Comparison of ENCODE assay signal across 9 cellular contexts in genomic region chr17:5019475-5019956, GRCh38. TPM values are rescaled to one million over a fixed set of nuclear protein-coding genes. Genes with fewer than 3 reads are reported as not detected.
DNase-seq lines count a peak whose midpoint lies in the region; ATAC-seq and TF ChIP-seq lines count a peak whose summit lies in the region.
"Had no signal": no experiment of that assay in that cellular context is flagged by ENCODE, and none has a peak within 500 bp of the region (broad histone marks: within the 10 kb centered on the region; RNA-seq: fewer than 3 reads in every experiment).

No MANE protein-coding gene starts in this region.

- TF ChIP-seq CTCF in CD4-positive, alpha-beta T cell (IDR thresholded peaks at IDR 0.05): peak; percentile 29
- TF ChIP-seq CTCF in HEK293 (tag by site-specific recombination; IDR thresholded peaks at IDR 0.05): peak; percentile 35; the same call in 1 of the 2 replicates

- peak; percentile 88 for ATAC-seq in CD4-positive, alpha-beta T cell (ENCODE audit: poor library complexity)
- ATAC-seq in HG02798 (IDR thresholded peaks at IDR 0.05; ENCODE audit: poor library complexity, unreplicated experiment) (no peak), GM18861 (IDR thresholded peaks at IDR 0.05; ENCODE audit: unreplicated experiment) (no peak), HG02610 (IDR thresholded peaks at IDR 0.05; ENCODE audit: unreplicated experiment) (no peak)

- CTCF ChIA-PET in CD4-positive, alpha-beta T cell (lab: Charles Lee): no interaction called here
- CTCF ChIA-PET in HEK293 (lab: Yijun Ruan, JAX): interaction anchor here (0.5 to 1.1 kb wide), 3 partner anchors 29 to 139 kb away, joined by 3 read pairs; no protein-coding TSS in a partner anchor
- CTCF ChIA-PET in activated CD4-positive, alpha-beta memory T cell treated with anti-CD3 and anti-CD28 coated beads, Interleukin-2, amount 10 ng/mL, durations not matched to agents 7 days and 5 days (lab: Charles Lee): interaction anchor here (0.5 to 2.1 kb wide), 9 partner anchors 9 to 110 kb away, joined by 3 to 8 read pairs (median 5); partner anchors contain the start of genes RNF167, SLC25A11 and SPAG7

- no peaks in the 10 kb centered on the region for H3K27me3 Mint-ChIP-seq in CD4-positive, alpha-beta T cell
- H3K27me3 Mint-ChIP-seq in activated CD4-positive, alpha-beta memory T cell treated with anti-CD3 and anti-CD28 coated beads, Interleukin-2, amount 10 ng/mL, durations not matched to agents 7 days and 5 days: no peaks in the 10 kb centered on the region

- H3K27ac Mint-ChIP-seq in CD4-positive, alpha-beta T cell: no peak overlapping the region
- peak overlapping the region; percentile 76 for H3K27ac Mint-ChIP-seq in activated CD4-positive, alpha-beta memory T cell treated with anti-CD3 and anti-CD28 coated beads, Interleukin-2, amount 10 ng/mL, durations not matched to agents 7 days and 5 days

- peak in 6 of 10 experiments; percentile 18 to 56 (median 35) for DNase-seq in CD4-positive, alpha-beta T cell
- peak; percentile 47 for DNase-seq in activated CD4-positive, alpha-beta memory T cell treated with anti-CD3 and anti-CD28 coated beads, Interleukin-2, amount 10 ng/mL, durations not matched to agents 7 days and 5 days
- DNase-seq in left kidney (ENCODE audit: low read depth, low spot score): peak; percentile 16
- DNase-seq in SK-N-DZ (ENCODE audit: low spot score): no peak

- no peaks in the 10 kb centered on the region for H3K27me3 ChIP-seq in CD4-positive, alpha-beta T cell (ENCODE audit: control insufficient read depth, insufficient read depth, low read length)
- H3K27me3 ChIP-seq: suprapubic skin had no signal

- POLR2A ChIA-PET in CD4-positive, alpha-beta T cell (lab: Charles Lee): interaction anchor here (1.3 kb wide), 1 partner anchor 80 kb away, joined by 3 read pairs; the partner anchor contains the start of genes RNF167 and SLC25A11
- POLR2A ChIA-PET in HEK293 (lab: Yijun Ruan, JAX): no interaction called here
- POLR2A ChIA-PET in activated CD4-positive, alpha-beta memory T cell treated with anti-CD3 and anti-CD28 coated beads, Interleukin-2, amount 10 ng/mL, durations not matched to agents 7 days and 5 days (lab: Charles Lee): interaction anchor here (1.1 to 1.6 kb wide), 4 partner anchors 34 to 71 kb away, joined by 3 to 4 read pairs (median 4); partner anchors contain the start of genes ENO3, PFN1 and SPAG7

- peaks cover 4% of the 10 kb centered on the region for H3K4me1 Mint-ChIP-seq in CD4-positive, alpha-beta T cell (ENCODE audit: low read depth)
- H3K4me1 Mint-ChIP-seq in activated CD4-positive, alpha-beta memory T cell treated with anti-CD3 and anti-CD28 coated beads, Interleukin-2, amount 10 ng/mL, durations not matched to agents 7 days and 5 days: peaks cover 17% of the 10 kb centered on the region

- no peak overlapping the region for H3K4me3 Mint-ChIP-seq in CD4-positive, alpha-beta T cell
- H3K4me3 Mint-ChIP-seq in activated CD4-positive, alpha-beta memory T cell treated with anti-CD3 and anti-CD28 coated beads, Interleukin-2, amount 10 ng/mL, durations not matched to agents 7 days and 5 days: no peak overlapping the region

- no peaks in the 10 kb centered on the region for H3K9me3 ChIP-seq in CD4-positive, alpha-beta T cell (ENCODE audit: control insufficient read depth, low read length)
- H3K9me3 ChIP-seq in HEK293 (ENCODE audit: control insufficient read depth, insufficient read depth, low read depth, low read length): no peaks in the 10 kb centered on the region
- H3K9me3 ChIP-seq: suprapubic skin had no signal

- H3K36me3 Mint-ChIP-seq in CD4-positive, alpha-beta T cell (ENCODE audit: low read depth): peaks cover 59% of the 10 kb centered on the region
- peaks cover 50% of the 10 kb centered on the region for H3K36me3 Mint-ChIP-seq in activated CD4-positive, alpha-beta memory T cell treated with anti-CD3 and anti-CD28 coated beads, Interleukin-2, amount 10 ng/mL, durations not matched to agents 7 days and 5 days (ENCODE audit: low read depth)

- H3K36me3 ChIP-seq in HEK293 (ENCODE audit: control insufficient read depth in 2 of 2, insufficient read depth in 1 of 2, low read length in 2 of 2): peaks cover 28 to 72% of the 10 kb centered on the region in 2 experiments

- H3K4me1 ChIP-seq in HEK293 (ENCODE audit: control insufficient read depth, insufficient read depth, low read length): no peaks in the 10 kb centered on the region
- H3K4me1 ChIP-seq: suprapubic skin had no signal

- H3K4me3 ChIP-seq in HEK293 (ENCODE audit: low read depth, low read length): no peak overlapping the region
- H3K4me3 ChIP-seq: suprapubic skin had no signal

- no peaks in the 10 kb centered on the region for H3K9me3 Mint-ChIP-seq in CD4-positive, alpha-beta T cell
- H3K9me3 Mint-ChIP-seq in activated CD4-positive, alpha-beta memory T cell treated with anti-CD3 and anti-CD28 coated beads, Interleukin-2, amount 10 ng/mL, durations not matched to agents 7 days and 5 days: no peaks in the 10 kb centered on the region

- intact Hi-C loops in CD4-positive, alpha-beta T cell (cut with DNase I, micrococcal nuclease): no loop called here

- H3K27ac ChIP-seq in CD4-positive, alpha-beta T cell (ENCODE audit: low read depth, low read length): no peak overlapping the region
- H3K27ac ChIP-seq in HEK293 (ENCODE audit: extremely low read depth, low read depth, low read length): no peak overlapping the region
- H3K27ac ChIP-seq: suprapubic skin had no signal

TF ChIP-seq in HEK293, 187 proteins besides CTCF, POLR2A, EP300 and RAD21 (continues in another document):
- TF ChIP-seq ZNF677 (tag by site-specific recombination; IDR thresholded peaks at IDR 0.05) (no peak), ZNF169 (tag by site-specific recombination; IDR thresholded peaks at IDR 0.05) (no peak), ZBTB17 (tag by site-specific recombination; IDR thresholded peaks at IDR 0.05) (0 out of 2 replicates have a peak, but pooled peaks have one; percentile 29), PRDM10 (tag by site-specific recombination; IDR thresholded peaks at IDR 0.05) (peak; percentile 90), ZNF311 (tag by site-specific recombination; IDR thresholded peaks at IDR 0.05; ENCODE audit: borderline replicate concordance) (no peak), ZNF391 (tag by site-specific recombination; IDR thresholded peaks at IDR 0.05; ENCODE audit: borderline replicate concordance, low read depth) (no peak)

RNA-seq across cellular contexts. Expression of gene SLC52A1, which starts 15.7 kb away (rescaled TPM):
- total RNA-seq in CD4-positive, alpha-beta T cell: under 1 TPM in 1 of 2 experiments, not detected in 1; 0.17 TPM
- under 1 TPM; 0.65 to 0.68 TPM for total RNA-seq in activated CD4-positive, alpha-beta memory T cell treated with anti-CD3 and anti-CD28 coated beads, Interleukin-2, amount 10 ng/mL, durations not matched to agents 7 days and 5 days
- polyA plus RNA-seq in SK-N-DZ (2014; cell fraction: cytosol; rRNA removed): not detected in 2 replicates
- polyA plus RNA-seq in SK-N-DZ (2014; cell fraction: nucleus; rRNA removed): not detected in 2 replicates

RNA-seq across cellular contexts. Expression of gene KIF1C, which starts 21.8 kb away (rescaled TPM):
- 10 to 100 TPM; 10.2 to 12.2 TPM for total RNA-seq in CD4-positive, alpha-beta T cell
- total RNA-seq in activated CD4-positive, alpha-beta memory T cell treated with anti-CD3 and anti-CD28 coated beads, Interleukin-2, amount 10 ng/mL, durations not matched to agents 7 days and 5 days: 10 to 100 TPM; 37.4 to 38.5 TPM
- polyA plus RNA-seq in SK-N-DZ (2014; cell fraction: cytosol; rRNA removed): 8.9 and 11.7 TPM in 2 replicates
- polyA plus RNA-seq in SK-N-DZ (2014; cell fraction: nucleus; rRNA removed): 6.5 and 7.2 TPM in 2 replicates

RNA-seq across cellular contexts. Expression of gene INCA1, which starts 22.2 kb away (rescaled TPM):
- under 1 TPM in 1 of 2 experiments, not detected in 1; 0.19 TPM for total RNA-seq in CD4-positive, alpha-beta T cell
- total RNA-seq in activated CD4-positive, alpha-beta memory T cell treated with anti-CD3 and anti-CD28 coated beads, Interleukin-2, amount 10 ng/mL, durations not matched to agents 7 days and 5 days: under 1 TPM in 1 of 2 experiments, not detected in 1; 0.25 TPM
- not detected in 2 replicates for polyA plus RNA-seq in SK-N-DZ (2014; cell fraction: cytosol; rRNA removed)
- not detected in 2 replicates for polyA plus RNA-seq in SK-N-DZ (2014; cell fraction: nucleus; rRNA removed)

RNA-seq across cellular contexts. Expression of gene CAMTA2, which starts 32.0 kb away (rescaled TPM):
- 10 to 100 TPM; 41.6 to 51.3 TPM for total RNA-seq in CD4-positive, alpha-beta T cell
- 10 to 100 TPM; 73.2 to 80.1 TPM for total RNA-seq in activated CD4-positive, alpha-beta memory T cell treated with anti-CD3 and anti-CD28 coated beads, Interleukin-2, amount 10 ng/mL, durations not matched to agents 7 days and 5 days
- polyA plus RNA-seq in SK-N-DZ (2014; cell fraction: cytosol; rRNA removed): 5.7 and 6.0 TPM in 2 replicates
- 16.1 and 20.2 TPM in 2 replicates for polyA plus RNA-seq in SK-N-DZ (2014; cell fraction: nucleus; rRNA removed)

RNA-seq across cellular contexts. Expression of gene SPAG7, which starts 51.9 kb away (rescaled TPM):
- total RNA-seq in CD4-positive, alpha-beta T cell: 10 to 100 TPM; 30.2 to 30.9 TPM
- total RNA-seq in activated CD4-positive, alpha-beta memory T cell treated with anti-CD3 and anti-CD28 coated beads, Interleukin-2, amount 10 ng/mL, durations not matched to agents 7 days and 5 days: 10 to 100 TPM; 53.0 to 58.2 TPM
- polyA plus RNA-seq in SK-N-DZ (2014; cell fraction: cytosol; rRNA removed): 60.0 and 66.1 TPM in 2 replicates
- 51.2 and 51.5 TPM in 2 replicates for polyA plus RNA-seq in SK-N-DZ (2014; cell fraction: nucleus; rRNA removed)
